Comparison of ENCODE assay signal across 18 cellular contexts in the genomic region with DNA sequence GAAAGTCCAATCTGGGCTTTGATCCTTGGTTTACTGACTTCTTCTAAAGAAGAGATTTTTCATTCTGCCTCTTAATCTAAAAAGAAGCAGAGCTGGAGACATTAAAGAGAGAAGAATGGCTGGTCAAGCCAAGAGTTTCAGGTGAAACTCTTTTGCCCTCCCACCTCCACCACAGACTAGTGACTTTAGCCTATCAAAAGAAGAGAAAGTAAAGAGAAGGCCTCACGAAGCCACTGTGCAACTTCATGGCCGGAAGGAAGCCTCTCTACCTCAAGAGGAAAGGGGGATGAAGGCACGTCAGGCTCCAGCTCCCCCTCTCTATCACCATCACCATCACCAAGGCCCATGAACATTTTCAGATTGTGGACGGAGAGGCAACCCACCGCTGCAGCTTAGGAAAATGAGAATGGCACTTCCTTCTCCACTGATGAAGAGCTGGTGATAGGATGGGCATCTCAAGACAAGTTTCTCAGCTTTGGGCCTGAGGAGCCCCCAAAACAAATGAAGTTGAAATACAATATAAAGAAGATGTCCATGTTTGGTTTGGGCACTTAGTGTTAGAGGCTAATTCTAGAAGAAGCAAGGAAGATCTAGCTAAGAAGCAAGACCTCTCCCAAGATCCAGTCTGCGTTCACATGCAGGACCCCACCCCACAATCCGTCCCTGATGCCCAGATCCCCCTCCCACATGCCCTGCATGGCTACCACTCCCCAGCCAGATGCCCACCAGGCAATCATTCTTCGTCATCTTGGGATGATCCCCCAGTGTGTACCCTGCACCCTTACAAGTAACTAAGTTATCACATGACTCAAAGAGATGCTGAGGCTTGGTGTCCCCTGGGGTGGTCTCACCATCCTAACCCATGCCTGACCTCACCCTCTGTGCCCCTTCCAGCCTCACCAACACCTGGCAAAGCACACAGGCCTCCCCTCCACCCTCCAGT. TPM values are rescaled to one million over a fixed set of nuclear protein-coding genes. Genes with fewer than 3 reads are reported as not detected.
DNase-seq lines count a peak whose midpoint lies in the region; ATAC-seq and TF ChIP-seq lines count a peak whose summit lies in the region.
"Had no signal": no experiment of that assay in that cellular context is flagged by ENCODE, and none has a peak within 500 bp of the region (broad histone marks: within the 10 kb centered on the region; RNA-seq: fewer than 3 reads in every experiment).

No MANE protein-coding gene starts in this region.

- no peaks in the 10 kb centered on the region for H3K9me3 Mint-ChIP-seq in stimulated activated effector memory CD8-positive, alpha-beta T cell treated with anti-CD3 and anti-CD28 coated beads, Interleukin-12 subunit alpha, Interleukin-12 subunit beta, amount 100 ng/mL, for 72 hours
- no peaks in the 10 kb centered on the region for H3K9me3 Mint-ChIP-seq in CD4-positive, alpha-beta T cell

- H3K27me3 Mint-ChIP-seq in CD4-positive, alpha-beta T cell, result no peaks in the 10 kb centered on the region

- 90 to 96% methylated on average over 8 of the region's 8 CpGs for WGBS in heart right ventricle, 2 donors

- no peak overlapping the region for H3K4me3 ChIP-seq in heart right ventricle
- H3K4me3 ChIP-seq: K562 had no signal

- peak; percentile 7 for DNase-seq in activated CD4-positive, CD25-positive, alpha-beta regulatory T cell treated with anti-CD3 and anti-CD28 coated beads, Interleukin-2, amount 50 U/mL, for 72 hours
- no peak for DNase-seq in activated CD4-positive, CD25-positive, alpha-beta regulatory T cell (lab: John Stamatoyannopoulos, UW)
- DNase-seq in cardiac septum (ENCODE audit: low spot score), result peak; percentile 64
- no peak for DNase-seq in heart right ventricle
- DNase-seq in stimulated activated effector memory CD8-positive, alpha-beta T cell treated with anti-CD3 and anti-CD28 coated beads, Interleukin-12 subunit alpha, Interleukin-12 subunit beta, amount 100 ng/mL, for 72 hours (ENCODE audit: low spot score in 2 of 2), result no peak
- no peak for DNase-seq in NCI-H345 (lab: John Stamatoyannopoulos, UW)
- DNase-seq in CD4-positive, alpha-beta T cell, result no peak
- DNase-seq: 8988T; C1 segment of cervical spinal cord; NCI-H2227 treated with DMSO at 0.1 percent for 48 hours; NCI-H526 treated with DMSO at 0.1 percent for 48 hours; NK-92 treated with Interleukin-12 subunit alpha and Interleukin-12 subunit beta, amount 100 ng/mL, for 24 hours; OCI-M1 had no signal

- H3K27ac ChIP-seq in heart right ventricle (no peak overlapping the region), cingulate gyrus (ENCODE audit: low read depth, low read length) (peak overlapping the region; percentile 6)
- H3K27ac ChIP-seq in CD4-positive, alpha-beta T cell (ENCODE audit: low read depth, low read length), result no peak overlapping the region
- H3K27ac ChIP-seq: HL-60 had no signal

- intact Hi-C loops in cardiac septum (cut with DNase I) (no loop called here), heart right ventricle (cut with DNase I) (no loop called here)
- intact Hi-C loops in CD4-positive, alpha-beta T cell (cut with DNase I, micrococcal nuclease), result no loop called here

- H3K27me3 ChIP-seq in heart right ventricle, result no peaks in the 10 kb centered on the region
- no peaks in the 10 kb centered on the region for H3K27me3 ChIP-seq in CD4-positive, alpha-beta T cell (ENCODE audit: control insufficient read depth, insufficient read depth, low read length)

- H3K9me3 ChIP-seq in heart right ventricle, result no peaks in the 10 kb centered on the region
- no peaks in the 10 kb centered on the region for H3K9me3 ChIP-seq in CD4-positive, alpha-beta T cell (ENCODE audit: control insufficient read depth, low read length)
- H3K9me3 ChIP-seq: Caco-2 had no signal

- POLR2A ChIA-PET in CD4-positive, alpha-beta T cell (lab: Charles Lee), result no interaction called here

- H3K27ac Mint-ChIP-seq in stimulated activated effector memory CD8-positive, alpha-beta T cell treated with anti-CD3 and anti-CD28 coated beads, Interleukin-12 subunit alpha, Interleukin-12 subunit beta, amount 100 ng/mL, for 72 hours, result peak overlapping the region; percentile 84
- H3K27ac Mint-ChIP-seq in CD4-positive, alpha-beta T cell, result no peak overlapping the region

- H3K4me3 Mint-ChIP-seq in stimulated activated effector memory CD8-positive, alpha-beta T cell treated with anti-CD3 and anti-CD28 coated beads, Interleukin-12 subunit alpha, Interleukin-12 subunit beta, amount 100 ng/mL, for 72 hours, result no peak overlapping the region
- H3K4me3 Mint-ChIP-seq in CD4-positive, alpha-beta T cell, result no peak overlapping the region

- H3K4me1 Mint-ChIP-seq in stimulated activated effector memory CD8-positive, alpha-beta T cell treated with anti-CD3 and anti-CD28 coated beads, Interleukin-12 subunit alpha, Interleukin-12 subunit beta, amount 100 ng/mL, for 72 hours, result no peaks in the 10 kb centered on the region
- H3K4me1 Mint-ChIP-seq in CD4-positive, alpha-beta T cell (ENCODE audit: low read depth), result no peaks in the 10 kb centered on the region

- TF ChIP-seq CTCF in heart right ventricle (IDR thresholded peaks at IDR 0.05), result no peak
- TF ChIP-seq CTCF in CD4-positive, alpha-beta T cell (IDR thresholded peaks at IDR 0.05), result no peak

- CTCF ChIA-PET in CD4-positive, alpha-beta T cell (lab: Charles Lee), result no interaction called here

- no peaks in the 10 kb centered on the region for H3K4me1 ChIP-seq in heart right ventricle
- H3K4me1 ChIP-seq: Caco-2 had no signal

- peaks cover 0 to 36% (median 4%) of the 10 kb centered on the region in 9 donors for H3K36me3 ChIP-seq in heart right ventricle

- ATAC-seq in heart right ventricle, result no peak
- no peak for ATAC-seq in stimulated activated effector memory CD8-positive, alpha-beta T cell treated with anti-CD3 and anti-CD28 coated beads, Interleukin-12 subunit alpha, Interleukin-12 subunit beta, amount 100 ng/mL, for 72 hours
- no peak for ATAC-seq in CD4-positive, alpha-beta T cell (ENCODE audit: poor library complexity)
- ATAC-seq: K562 had no signal

- peaks cover 34% of the 10 kb centered on the region for H3K36me3 Mint-ChIP-seq in stimulated activated effector memory CD8-positive, alpha-beta T cell treated with anti-CD3 and anti-CD28 coated beads, Interleukin-12 subunit alpha, Interleukin-12 subunit beta, amount 100 ng/mL, for 72 hours
- peaks cover 37% of the 10 kb centered on the region for H3K36me3 Mint-ChIP-seq in CD4-positive, alpha-beta T cell (ENCODE audit: low read depth)

RNA-seq across cellular contexts. Expression of a gene that starts 52.6 kb away (rescaled TPM):
- 85.3 TPM for total RNA-seq in cardiac septum
- total RNA-seq in heart right ventricle, result 10 to 100 TPM; 31.0 to 72.3 (median 50.1) TPM
- polyA plus RNA-seq in heart right ventricle, result 10 to 100 TPM in 1 of 2 donors, 1 to 10 TPM in 1; 6.7 to 37.2 TPM
- total RNA-seq in CD4-positive, alpha-beta T cell, result 10 to 100 TPM; 24.3 to 27.4 TPM
- polyA plus RNA-seq: K562 had no signal

RNA-seq across cellular contexts. Expression of a gene that starts 58.8 kb away (rescaled TPM):
- total RNA-seq in cardiac septum, result not detected
- under 1 TPM in 2 of 10 donors, not detected in 8; 0.30 to 0.31 TPM for total RNA-seq in heart right ventricle
- under 1 TPM in 1 of 2 donors, not detected in 1; 0.06 TPM for polyA plus RNA-seq in heart right ventricle
- not detected for total RNA-seq in CD4-positive, alpha-beta T cell
- total RNA-seq: Caco-2, H4, K562 had no signal
- polyA plus RNA-seq: K562 had no signal

Comparison
In these comparisons a context has a peak if more than half of its experiments do, and no peak if none do; other contexts are left out.
1. DNase-seq: peak in activated CD4-positive, CD25-positive, alpha-beta regulatory T cell treated with anti-CD3 and anti-CD28 coated beads, Interleukin-2, amount 50 U/mL, for 72 hours (single experiment) and cardiac septum (single experiment); none in activated CD4-positive, CD25-positive, alpha-beta regulatory T cell (0 of 4), heart right ventricle (0 of 2), stimulated activated effector memory CD8-positive, alpha-beta T cell treated with anti-CD3 and anti-CD28 coated beads, Interleukin-12 subunit alpha, Interleukin-12 subunit beta, amount 100 ng/mL, for 72 hours (0 of 2), NCI-H345 (single experiment) and CD4-positive, alpha-beta T cell (0 of 10).